24 cellular contexts compared by ENCODE assay signal in the genomic region with DNA sequence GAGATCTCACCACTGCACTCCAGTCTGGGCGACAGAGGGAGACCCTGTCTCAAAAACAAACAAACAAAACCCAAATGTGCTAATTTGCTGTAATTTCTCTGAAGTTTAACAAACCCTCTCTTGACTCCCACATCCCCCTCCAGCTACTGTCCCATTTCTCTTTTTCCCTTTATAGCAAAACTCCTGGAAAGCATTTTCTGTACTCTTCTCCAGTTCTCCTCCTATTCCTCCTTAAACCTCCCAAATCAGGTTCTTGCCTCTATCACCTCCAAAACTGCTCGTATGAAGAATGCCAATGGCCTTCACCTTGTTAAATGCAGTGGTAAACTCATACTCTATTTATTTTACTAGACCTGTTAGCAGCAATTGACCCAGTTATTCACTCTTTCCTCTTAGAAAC. TPM values are rescaled to one million over a fixed set of nuclear protein-coding genes. Genes with fewer than 3 reads are reported as not detected.
DNase-seq lines count a peak whose midpoint lies in the region; ATAC-seq, FAIRE-seq and TF ChIP-seq lines count a peak whose summit lies in the region.
"Had no signal": no experiment of that assay in that cellular context is flagged by ENCODE, and none has a peak within 500 bp of the region (broad histone marks: within the 10 kb centered on the region; RNA-seq: fewer than 3 reads in every experiment).

No MANE protein-coding gene starts in this region.

- peaks cover 21 to 43% of the 10 kb centered on the region in 2 experiments for H3K4me1 ChIP-seq in K562 (replicated peaks in 1 of 2; ENCODE audit: control insufficient read depth in 2 of 2, insufficient read depth in 2 of 2, low read length in 2 of 2)
- H3K4me1 ChIP-seq: BE2C had no signal

- no peak for TF ChIP-seq EP300 in K562 (IDR thresholded peaks at IDR 0.05; ENCODE audit: low read length)

- H3K9me1 ChIP-seq in K562 (ENCODE audit: control insufficient read depth, insufficient read depth, low read length), result no peaks in the 10 kb centered on the region

- in situ Hi-C loops in K562 (cut with MboI), result no loop called here

- H3K9me3 ChIP-seq in CD4-positive, alpha-beta T cell (ENCODE audit: control insufficient read depth, low read length), result no peaks in the 10 kb centered on the region
- no peaks in the 10 kb centered on the region for H3K9me3 ChIP-seq in K562 (replicated peaks; ENCODE audit: control insufficient read depth, insufficient read depth, low read depth, low read length)
- H3K9me3 ChIP-seq: A549, BE2C, HAP-1 had no signal

- CTCF ChIA-PET in CD4-positive, alpha-beta T cell (lab: Charles Lee), result no interaction called here
- CTCF ChIA-PET in K562 (lab: Yijun Ruan, JAX; ENCODE audit: low intra/inter-chr PET ratio), result no interaction called here

- no peak for TF ChIP-seq RAD21 in K562 (CRISPR knock-in tag; conservative IDR thresholded peaks at IDR 0.05 in 1 of 2, IDR thresholded peaks at IDR 0.05 in 1 of 2)

- FAIRE-seq in K562 (lab: Jason Lieb, UNC) (no peak), RCC 7860 (lab: Jason Lieb, UNC) (no peak)
- FAIRE-seq: A549, GM12878, H54 had no signal

- WGBS in K562 (ENCODE audit: insufficient coverage, low coverage, missing lambda C conversion rate), result 78% methylated on average over 2 of the region's 2 CpGs

- intact Hi-C loops in CD4-positive, alpha-beta T cell (cut with DNase I, micrococcal nuclease), result no loop called here
- intact Hi-C loops in K562 (cut with micrococcal nuclease), result no loop called here

- no peak for TF ChIP-seq CTCF in CD4-positive, alpha-beta T cell (IDR thresholded peaks at IDR 0.05)
- no peak for TF ChIP-seq CTCF in K562 (IDR thresholded peaks at IDR 0.05 in 2 of 3, conservative IDR thresholded peaks at IDR 0.05 in 1 of 3; ENCODE audit: insufficient read depth in 2 of 3, low read depth in 1 of 3, low read length in 3 of 3)
- TF ChIP-seq CTCF in nephron (IDR thresholded peaks at IDR 0.05; ENCODE audit: unreplicated experiment in 3 of 3), result no peak

- DNase-seq in CD4-positive, alpha-beta T cell, result no peak
- DNase-seq in K562 (ENCODE audit: extremely low read depth in 1 of 4, low spot score in 3 of 4), result no peak
- DNase-seq in stimulated activated CD4-positive, alpha-beta T cell treated with anti-CD3 and anti-CD28 coated beads, Interleukin-15, amount 100 ng/mL, for 24 hours, result no peak
- no peak for DNase-seq in RCC 7860 (ENCODE audit: low spot score)
- DNase-seq: 8988T; ACHN; AML-193; BE2C; CD4-positive, alpha-beta memory T cell; COR-L47; DMS79; EL; GDM1; HFFc6 had no signal

- ATAC-seq in CD4-positive, alpha-beta T cell (ENCODE audit: poor library complexity), result no peak
- ATAC-seq in K562 (no peak), GM19035 (IDR thresholded peaks at IDR 0.05; ENCODE audit: unreplicated experiment) (no peak)
- ATAC-seq: A549, GM12878, GM23338 had no signal

- H3K4me3 ChIP-seq in K562, result no peak overlapping the region
- H3K4me3 ChIP-seq: A549; BLaER1 treated with 17β-estradiol and CSF1 and Interleukin-3, amounts not matched to agents 10 nM and 100 nM; GM12878; GM23338; HAP-1 had no signal

- no peaks in the 10 kb centered on the region; the same call in 1 of the 2 replicates for H4K20me1 ChIP-seq in K562 (replicated peaks; ENCODE audit: control insufficient read depth, insufficient read depth, low read length)

- no peak overlapping the region for H3K9ac ChIP-seq in K562 (ENCODE audit: insufficient read depth in 1 of 2, low read depth in 2 of 2, low read length in 2 of 2)
- H3K9ac ChIP-seq: BLaER1 treated with 17β-estradiol and CSF1 and Interleukin-3, amounts not matched to agents 10 nM and 100 nM had no signal

- H3K4me1 Mint-ChIP-seq in CD4-positive, alpha-beta T cell (ENCODE audit: low read depth), result peaks cover 18% of the 10 kb centered on the region
- H3K4me1 Mint-ChIP-seq in IgD-negative memory B cell (peaks cover 8 to 15% (median 13%) of the 10 kb centered on the region in 3 donors), nephron (peaks cover 4% of the 10 kb centered on the region)

- no peaks in the 10 kb centered on the region for H3K27me3 ChIP-seq in CD4-positive, alpha-beta T cell (ENCODE audit: control insufficient read depth, insufficient read depth, low read length)
- no peaks in the 10 kb centered on the region for H3K27me3 ChIP-seq in K562 (ENCODE audit: control insufficient read depth in 2 of 2, insufficient read depth in 2 of 2, low read length in 2 of 2)
- H3K27me3 ChIP-seq: BE2C; BLaER1 treated with 17β-estradiol and CSF1 and Interleukin-3, amounts not matched to agents 10 nM and 100 nM had no signal

- no peaks in the 10 kb centered on the region for H3K27me3 Mint-ChIP-seq in CD4-positive, alpha-beta T cell
- H3K27me3 Mint-ChIP-seq in IgD-negative memory B cell, result peaks cover 1% of the 10 kb centered on the region
- peaks cover 5% of the 10 kb centered on the region for H3K27me3 Mint-ChIP-seq in nephron (ENCODE audit: low read depth)

- H3K36me3 Mint-ChIP-seq in CD4-positive, alpha-beta T cell (ENCODE audit: low read depth), result peaks cover 19% of the 10 kb centered on the region
- H3K36me3 Mint-ChIP-seq in IgD-negative memory B cell (peaks cover 1% of the 10 kb centered on the region), nephron (ENCODE audit: low read depth) (no peaks in the 10 kb centered on the region)
- H3K36me3 Mint-ChIP-seq: CD14-positive monocyte had no signal

- no peak overlapping the region; the same call in 1 of the 2 replicates for H2AFZ ChIP-seq in K562 (ENCODE audit: low read depth, low read length)
- H2AFZ ChIP-seq: GM23338 had no signal

- H3K4me2 ChIP-seq in K562 (ENCODE audit: insufficient read depth, low read length), result no peak overlapping the region
- H3K4me2 ChIP-seq: A549; BLaER1 treated with 17β-estradiol and CSF1 and Interleukin-3, amounts not matched to agents 10 nM and 100 nM; GM23338 had no signal

- BruUV-seq in K562 (replicated peaks; lab: Mats Ljungman, UMichigan), result no TSS peak

- H3K27ac ChIP-seq in CD4-positive, alpha-beta T cell (ENCODE audit: low read depth, low read length), result no peak overlapping the region
- no peak overlapping the region for H3K27ac ChIP-seq in K562 (ENCODE audit: extremely low read depth, low read depth, low read length)
- H3K27ac ChIP-seq: A549; BLaER1 treated with 17β-estradiol and CSF1 and Interleukin-3, amounts not matched to agents 10 nM and 100 nM had no signal

- no peak overlapping the region for H3K27ac Mint-ChIP-seq in CD4-positive, alpha-beta T cell
- H3K27ac Mint-ChIP-seq in IgD-negative memory B cell, result peak overlapping the region in 2 of 3 donors; percentile 26 to 31
- H3K27ac Mint-ChIP-seq in nephron, result peak overlapping the region in 2 of 3 experiments; percentile 9 to 23
- H3K27ac Mint-ChIP-seq: GM23338, HFFc6 had no signal

- no peaks in the 10 kb centered on the region for H3K36me3 ChIP-seq in K562 (ENCODE audit: control insufficient read depth, insufficient read depth, low read length)
- H3K36me3 ChIP-seq: BE2C; BLaER1 treated with 17β-estradiol and CSF1 and Interleukin-3, amounts not matched to agents 10 nM and 100 nM; HAP-1 had no signal

- H3K4me3 Mint-ChIP-seq in CD4-positive, alpha-beta T cell, result peak overlapping the region; percentile 48
- H3K4me3 Mint-ChIP-seq in IgD-negative memory B cell (peak overlapping the region in 2 of 4 donors; percentile 56 to 84), nephron (peak overlapping the region; percentile 14 to 61 (median 35))
- H3K4me3 Mint-ChIP-seq: CD14-positive monocyte, GM23338, HFFc6 had no signal

- no peaks in the 10 kb centered on the region for H3K9me3 Mint-ChIP-seq in CD4-positive, alpha-beta T cell
- H3K9me3 Mint-ChIP-seq in IgD-negative memory B cell, result peaks cover 0 to 1% (median 0%) of the 10 kb centered on the region in 3 donors
- H3K9me3 Mint-ChIP-seq in nephron, result no peaks in the 10 kb centered on the region
- H3K9me3 Mint-ChIP-seq: HFFc6 had no signal

- TF ChIP-seq POLR2A in K562 (conservative IDR thresholded peaks at IDR 0.05), result no peak

- H3K79me2 ChIP-seq in K562 (ENCODE audit: control insufficient read depth, insufficient read depth, low read length), result peaks cover 14% of the 10 kb centered on the region

- POLR2A ChIA-PET in CD4-positive, alpha-beta T cell (lab: Charles Lee), result no interaction called here
- POLR2A ChIA-PET in K562 (lab: Yijun Ruan, JAX), result no interaction called here

RNA-seq across cellular contexts. Expression of gene USP48, which starts 3.7 kb away (rescaled TPM):
- 10 to 100 TPM; 73.3 to 76.0 TPM for total RNA-seq in CD4-positive, alpha-beta T cell
- polyA plus RNA-seq in IgD-negative memory B cell (58.4 TPM), K562 (2011; rRNA removed) (78.6 and 97.2 TPM in 2 replicates), K562 (2014; fragmentation: Illumina TruSeq; extraction: Trizol) (101 and 121 TPM in 2 replicates), K562 (2014; fragmentation: Nextera tagmentation; extraction: Ambion mirVana) (10 to 100 TPM; 23.3 to 30.3 TPM), K562 (2014; rRNA removed) (101 and 106 TPM in 2 replicates)
- total RNA-seq in K562 (2011; cell fraction: chromatin; rRNA removed; ENCODE audit: low replicate concordance), result 194 and 717 TPM in 2 replicates
- 95.7 and 151 TPM in 2 replicates for total RNA-seq in K562 (2011; cell fraction: nucleolus; rRNA removed)
- 249 and 315 TPM in 2 replicates for total RNA-seq in K562 (2011; cell fraction: nucleoplasm; rRNA removed)
- total RNA-seq in K562 (2014; rRNA removed) (89.9 and 91.0 TPM in 2 replicates), K562 (2014; rRNA removed; fragmentation: Illumina TruSeq; extraction: Trizol) (106 and 120 TPM in 2 replicates), K562 (2015; rRNA removed; fragmentation: Illumina TruSeq; extraction: Trizol) (102 and 109 TPM in 2 replicates), K562 (2021) (123 TPM in 2 replicates)
- 13.8 and 29.6 TPM in 2 replicates for polyA plus RNA-seq in K562 (2011; cell fraction: cytosol; rRNA removed)
- 94.2 and 106 TPM in 2 replicates for polyA plus RNA-seq in K562 (2011; cell fraction: nucleus; rRNA removed)
- polyA plus RNA-seq in K562 (2012), result 92.9 and 103 TPM in 2 replicates
- polyA minus RNA-seq in K562 (2011; rRNA and poly(A)+ RNA removed), result 149 and 168 TPM in 2 replicates
- 39.7 and 45.1 TPM in 2 replicates for polyA minus RNA-seq in K562 (2011; cell fraction: cytosol; rRNA and poly(A)+ RNA removed)
- polyA minus RNA-seq in K562 (2011; cell fraction: nucleus; rRNA and poly(A)+ RNA removed), result 77.0 and 154 TPM in 2 replicates

RNA-seq across cellular contexts. Expression of gene LDLRAD2, which starts 25.4 kb away (rescaled TPM):
- not detected for total RNA-seq in CD4-positive, alpha-beta T cell
- polyA plus RNA-seq in IgD-negative memory B cell, result 0.69 TPM
- total RNA-seq in K562 (2011; cell fraction: chromatin; rRNA removed; ENCODE audit: low replicate concordance), result not detected in 2 replicates
- total RNA-seq in K562 (2011; cell fraction: nucleolus; rRNA removed), result 0.13 TPM in 1 of 2 replicates, not detected in the other
- not detected in 2 replicates for total RNA-seq in K562 (2011; cell fraction: nucleoplasm; rRNA removed)
- not detected in 2 replicates for total RNA-seq in K562 (2014; rRNA removed)
- total RNA-seq in K562 (2014; rRNA removed; fragmentation: Illumina TruSeq; extraction: Trizol), result not detected in 2 replicates
- not detected in 2 replicates for total RNA-seq in K562 (2015; rRNA removed; fragmentation: Illumina TruSeq; extraction: Trizol)
- total RNA-seq in K562 (2021), result not detected in 2 replicates
- polyA plus RNA-seq in K562 (2011; rRNA removed), result not detected in 2 replicates
- polyA plus RNA-seq in K562 (2011; cell fraction: cytosol; rRNA removed), result not detected in 2 replicates
- polyA plus RNA-seq in K562 (2011; cell fraction: nucleus; rRNA removed), result 0.10 TPM in 1 of 2 replicates, not detected in the other
- 5.8 and 7.0 TPM in 2 replicates for polyA plus RNA-seq in K562 (2012)
- not detected in 2 replicates for polyA plus RNA-seq in K562 (2014; fragmentation: Illumina TruSeq; extraction: Trizol)
- polyA plus RNA-seq in K562 (2014; fragmentation: Nextera tagmentation; extraction: Ambion mirVana), result under 1 TPM; 0.45 to 0.48 TPM
- not detected in 2 replicates for polyA plus RNA-seq in K562 (2014; rRNA removed)
- not detected in 2 replicates for polyA minus RNA-seq in K562 (2011; rRNA and poly(A)+ RNA removed)
- polyA minus RNA-seq in K562 (2011; cell fraction: cytosol; rRNA and poly(A)+ RNA removed), result not detected in 2 replicates
- polyA minus RNA-seq in K562 (2011; cell fraction: nucleus; rRNA and poly(A)+ RNA removed), result not detected in 2 replicates
- total RNA-seq: CD4-positive, alpha-beta memory T cell had no signal
- polyA plus RNA-seq: CD14-positive monocyte; CD4-positive, alpha-beta memory T cell had no signal
